In the genomic region with DNA sequence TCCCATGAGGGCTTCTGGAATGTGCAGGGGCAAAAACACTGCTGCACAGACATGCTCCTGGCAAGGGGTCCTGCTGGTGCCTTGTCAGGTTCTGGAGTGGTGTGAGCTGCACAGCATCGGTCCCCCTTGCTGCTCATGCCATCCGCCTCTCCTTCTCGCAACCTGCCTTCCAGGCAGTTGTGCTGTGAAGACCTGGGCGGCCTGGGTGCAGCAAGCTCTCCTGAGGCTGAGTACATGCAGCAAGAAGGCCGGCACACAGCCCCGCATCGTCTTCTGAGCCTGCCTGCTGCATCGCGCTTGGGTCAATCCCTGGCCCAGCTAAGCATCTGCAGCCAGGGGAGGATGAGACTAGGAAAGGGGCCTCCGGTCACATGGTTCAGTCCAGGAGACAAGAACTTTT, we compare ENCODE assay signal across 2 cellular contexts.
A peak's percentile ranks its signal among the peaks of the same experiment; 100 is the strongest.
TF ChIP-seq lines count a peak whose summit lies in the region.

No MANE protein-coding gene starts in this region.

TF ChIP-seq in HEK293, 187 proteins besides CTCF, POLR2A, EP300 and RAD21:
- TF ChIP-seq ZNF510 (tag by site-specific recombination; IDR thresholded peaks at IDR 0.05; ENCODE audit: insufficient replicate concordance) (no peak), ZNF48 (tag by site-specific recombination; IDR thresholded peaks at IDR 0.05) (no peak), YY1 (tag by site-specific recombination; IDR thresholded peaks at IDR 0.05) (no peak), ZNF660 (tag by site-specific recombination; IDR thresholded peaks at IDR 0.05) (no peak), ZNF248 (tag by site-specific recombination; IDR thresholded peaks at IDR 0.05) (no peak), ZNF501 (tag by site-specific recombination; IDR thresholded peaks at IDR 0.05) (no peak), HOXA7 (CRISPR knock-in tag; IDR thresholded peaks at IDR 0.05; ENCODE audit: borderline replicate concordance) (no peak), ZNF239 (tag by site-specific recombination; IDR thresholded peaks at IDR 0.05) (no peak)

TF ChIP-seq in HepG2, 621 proteins besides CTCF, POLR2A, EP300 and RAD21:
- TF ChIP-seq AGO2 (optimal IDR thresholded peaks at IDR 0.05; ENCODE audit: low read depth, low read length) = peak; percentile 54
- no peak for TF ChIP-seq MYPOP (CRISPR knock-in tag; IDR thresholded peaks at IDR 0.05)
- peak; percentile 88 for TF ChIP-seq ZC3H13 (CRISPR knock-in tag; IDR thresholded peaks at IDR 0.05)
- TF ChIP-seq, protein P1, sequence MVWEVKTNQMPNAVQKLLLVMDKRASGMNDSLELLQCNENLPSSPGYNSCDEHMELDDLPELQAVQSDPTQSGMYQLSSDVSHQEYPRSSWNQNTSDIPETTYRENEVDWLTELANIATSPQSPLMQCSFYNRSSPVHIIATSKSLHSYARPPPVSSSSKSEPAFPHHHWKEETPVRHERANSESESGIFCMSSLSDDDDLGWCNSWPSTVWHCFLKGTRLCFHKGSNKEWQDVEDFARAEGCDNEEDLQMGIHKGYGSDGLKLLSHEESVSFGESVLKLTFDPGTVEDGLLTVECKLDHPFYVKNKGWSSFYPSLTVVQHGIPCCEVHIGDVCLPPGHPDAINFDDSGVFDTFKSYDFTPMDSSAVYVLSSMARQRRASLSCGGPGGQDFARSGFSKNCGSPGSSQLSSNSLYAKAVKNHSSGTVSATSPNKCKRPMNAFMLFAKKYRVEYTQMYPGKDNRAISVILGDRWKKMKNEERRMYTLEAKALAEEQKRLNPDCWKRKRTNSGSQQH (CRISPR knock-in tag; IDR thresholded peaks at IDR 0.05; ENCODE audit: low read depth) = no peak
- TF ChIP-seq, protein P2, sequence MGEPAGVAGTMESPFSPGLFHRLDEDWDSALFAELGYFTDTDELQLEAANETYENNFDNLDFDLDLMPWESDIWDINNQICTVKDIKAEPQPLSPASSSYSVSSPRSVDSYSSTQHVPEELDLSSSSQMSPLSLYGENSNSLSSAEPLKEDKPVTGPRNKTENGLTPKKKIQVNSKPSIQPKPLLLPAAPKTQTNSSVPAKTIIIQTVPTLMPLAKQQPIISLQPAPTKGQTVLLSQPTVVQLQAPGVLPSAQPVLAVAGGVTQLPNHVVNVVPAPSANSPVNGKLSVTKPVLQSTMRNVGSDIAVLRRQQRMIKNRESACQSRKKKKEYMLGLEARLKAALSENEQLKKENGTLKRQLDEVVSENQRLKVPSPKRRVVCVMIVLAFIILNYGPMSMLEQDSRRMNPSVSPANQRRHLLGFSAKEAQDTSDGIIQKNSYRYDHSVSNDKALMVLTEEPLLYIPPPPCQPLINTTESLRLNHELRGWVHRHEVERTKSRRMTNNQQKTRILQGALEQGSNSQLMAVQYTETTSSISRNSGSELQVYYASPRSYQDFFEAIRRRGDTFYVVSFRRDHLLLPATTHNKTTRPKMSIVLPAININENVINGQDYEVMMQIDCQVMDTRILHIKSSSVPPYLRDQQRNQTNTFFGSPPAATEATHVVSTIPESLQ (CRISPR knock-in tag; conservative IDR thresholded peaks at IDR 0.05) = no peak
